ENCODE assay signal across 1 cellular context in genomic region chr5:181235689-181236366, GRCh38.
TF ChIP-seq lines count a peak whose summit lies in the region.

No MANE protein-coding gene starts in this region.

TF ChIP-seq in K562, 482 proteins besides CTCF, POLR2A, EP300 and RAD21 (continues in another document):
- no peak for TF ChIP-seq KAT2B (IDR thresholded peaks at IDR 0.05; ENCODE audit: low read depth, low read length)
- TF ChIP-seq TEAD1 (CRISPR knock-in tag; IDR thresholded peaks at IDR 0.05), result no peak
- TF ChIP-seq SRSF1 (IDR thresholded peaks at IDR 0.05; ENCODE audit: low read depth, low read length), result no peak
- TF ChIP-seq ELK3 (CRISPR knock-in tag; IDR thresholded peaks at IDR 0.05), result no peak
- no peak for TF ChIP-seq CBX5 (IDR thresholded peaks at IDR 0.05; ENCODE audit: borderline replicate concordance, low read depth)
- TF ChIP-seq ZNF639 (CRISPR knock-in tag; conservative IDR thresholded peaks at IDR 0.05 in 1 of 2, IDR thresholded peaks at IDR 0.05 in 1 of 2), result no peak
- no peak for TF ChIP-seq SNRNP70 (optimal IDR thresholded peaks at IDR 0.05; ENCODE audit: low read depth, low read length)
- no peak for TF ChIP-seq DIDO1 (tag; IDR thresholded peaks at IDR 0.05; ENCODE audit: low read depth)
- TF ChIP-seq CREM (IDR thresholded peaks at IDR 0.05; ENCODE audit: low read depth), result no peak
- no peak for TF ChIP-seq ELK1 (CRISPR knock-in tag; IDR thresholded peaks at IDR 0.05)
- no peak for TF ChIP-seq PHF8 (IDR thresholded peaks at IDR 0.05; ENCODE audit: borderline replicate concordance, low read length)
- TF ChIP-seq THAP7 (CRISPR knock-in tag; IDR thresholded peaks at IDR 0.05), result 0 out of 2 replicates have a peak, but pooled peaks have one; percentile 33
- TF ChIP-seq PHB2 (IDR thresholded peaks at IDR 0.05; ENCODE audit: low read depth), result no peak
- peak; percentile 43 for TF ChIP-seq HBP1 (CRISPR knock-in tag; IDR thresholded peaks at IDR 0.05)
- no peak for TF ChIP-seq SREBF1 (IDR thresholded peaks at IDR 0.05; ENCODE audit: borderline replicate concordance, low read depth, low read length)
- no peak for TF ChIP-seq ATF7 (IDR thresholded peaks at IDR 0.05)
- TF ChIP-seq ATF1 (CRISPR knock-in tag; IDR thresholded peaks at IDR 0.05), result no peak
- no peak for TF ChIP-seq ATF1 (tag; IDR thresholded peaks at IDR 0.05)
- no peak for TF ChIP-seq MTA1 (IDR thresholded peaks at IDR 0.05; ENCODE audit: borderline replicate concordance)
- no peak for TF ChIP-seq ZNF431 (CRISPR knock-in tag; IDR thresholded peaks at IDR 0.05)
- no peak for TF ChIP-seq ZZZ3 (IDR thresholded peaks at IDR 0.05)
- TF ChIP-seq SUPT5H (IDR thresholded peaks at IDR 0.05), result peak; percentile 90
- TF ChIP-seq POLR2AphosphoS2 (IDR thresholded peaks at IDR 0.05; ENCODE audit: low read length), result peak; percentile 99
- TF ChIP-seq ESRRB (CRISPR knock-in tag; IDR thresholded peaks at IDR 0.05; ENCODE audit: borderline replicate concordance), result no peak
- TF ChIP-seq YY1 (IDR thresholded peaks at IDR 0.05; ENCODE audit: borderline replicate concordance in 1 of 3, control insufficient read depth in 1 of 3, extremely low read depth in 1 of 3, insufficient read depth in 3 of 3, insufficient read length in 1 of 3, insufficient replicate concordance in 2 of 3, low read depth in 1 of 3, low read length in 2 of 3), result no peak
- TF ChIP-seq PML (IDR thresholded peaks at IDR 0.05; ENCODE audit: low read length), result peak; percentile 59
- TF ChIP-seq ZFP30 (CRISPR knock-in tag; IDR thresholded peaks at IDR 0.05; ENCODE audit: borderline replicate concordance), result no peak
- no peak for TF ChIP-seq ZNF347 (CRISPR knock-in tag; IDR thresholded peaks at IDR 0.05; ENCODE audit: low read depth)
- TF ChIP-seq ZNF184 (CRISPR knock-in tag; IDR thresholded peaks at IDR 0.05), result no peak
- TF ChIP-seq ZNF511 (CRISPR knock-in tag; IDR thresholded peaks at IDR 0.05), result no peak
- no peak for TF ChIP-seq ZNF707 (CRISPR knock-in tag; conservative IDR thresholded peaks at IDR 0.05)
- TF ChIP-seq NFATC3 (IDR thresholded peaks at IDR 0.05), result no peak
- no peak for TF ChIP-seq ZBTB34 (CRISPR knock-in tag; IDR thresholded peaks at IDR 0.05)
- no peak for TF ChIP-seq HDAC2 (IDR thresholded peaks at IDR 0.05)
- TF ChIP-seq EWSR1 (IDR thresholded peaks at IDR 0.05; ENCODE audit: borderline replicate concordance, low read depth, partially characterized antibody), result no peak
- TF ChIP-seq IRF2 (CRISPR knock-in tag; IDR thresholded peaks at IDR 0.05), result no peak
- no peak for TF ChIP-seq TCF7L2 (IDR thresholded peaks at IDR 0.05; ENCODE audit: low read depth, low read length)
- TF ChIP-seq PRPF4 (IDR thresholded peaks at IDR 0.05; ENCODE audit: insufficient read depth, low read depth, low read length, poor library complexity, severe bottlenecking), result no peak
- TF ChIP-seq CEBPG (CRISPR knock-in tag; IDR thresholded peaks at IDR 0.05), result no peak
- TF ChIP-seq CEBPG (tag; conservative IDR thresholded peaks at IDR 0.05 in 1 of 2, IDR thresholded peaks at IDR 0.05 in 1 of 2), result no peak
- TF ChIP-seq ZNF41 (CRISPR knock-in tag; conservative IDR thresholded peaks at IDR 0.05), result no peak
- TF ChIP-seq SOX6 (IDR thresholded peaks at IDR 0.05), result no peak
- no peak for TF ChIP-seq CBX8 (IDR thresholded peaks at IDR 0.05; ENCODE audit: borderline replicate concordance, extremely low read depth, low read depth, low read length, poor library complexity, severe bottlenecking)
- no peak for TF ChIP-seq NCOA2 (IDR thresholded peaks at IDR 0.05; ENCODE audit: partially characterized antibody in 2 of 2)
- TF ChIP-seq ZNF551 (CRISPR knock-in tag; IDR thresholded peaks at IDR 0.05), result 0 out of 2 replicates have a peak, but pooled peaks have one; percentile 5
- TF ChIP-seq ZNF316 (IDR thresholded peaks at IDR 0.05), result no peak
- no peak for TF ChIP-seq HCFC1 (IDR thresholded peaks at IDR 0.05; ENCODE audit: low read depth, low read length)
- TF ChIP-seq PTTG1 (tag; IDR thresholded peaks at IDR 0.05; ENCODE audit: low read depth), result no peak
- 0 out of 4 replicates have a peak, but pooled peaks of 1 of the 2 experiments have one; percentile 8 for TF ChIP-seq TBL1XR1 (IDR thresholded peaks at IDR 0.05; ENCODE audit: low read length in 2 of 2)
- no peak for TF ChIP-seq BACH1 (tag; IDR thresholded peaks at IDR 0.05)
- TF ChIP-seq ZNF134 (CRISPR knock-in tag; conservative IDR thresholded peaks at IDR 0.05), result no peak
- TF ChIP-seq PHF21A (IDR thresholded peaks at IDR 0.05; ENCODE audit: borderline replicate concordance, low read depth), result no peak
- TF ChIP-seq ZNF354B (CRISPR knock-in tag; IDR thresholded peaks at IDR 0.05), result no peak
- no peak for TF ChIP-seq ZNF3 (CRISPR knock-in tag; IDR thresholded peaks at IDR 0.05)
- no peak for TF ChIP-seq NR2C1 (IDR thresholded peaks at IDR 0.05)
- TF ChIP-seq NR2C1 (tag; IDR thresholded peaks at IDR 0.05), result no peak
- TF ChIP-seq CBX3 (IDR thresholded peaks at IDR 0.05; ENCODE audit: borderline replicate concordance in 1 of 2, low read length in 2 of 2), result no peak
- peak; percentile 87 for TF ChIP-seq SIRT6 (IDR thresholded peaks at IDR 0.05; ENCODE audit: low read depth, low read length)
- TF ChIP-seq HOMEZ (CRISPR knock-in tag; IDR thresholded peaks at IDR 0.05), result no peak
- TF ChIP-seq ZNF584 (CRISPR knock-in tag; IDR thresholded peaks at IDR 0.05; ENCODE audit: low read depth), result no peak
- no peak for TF ChIP-seq HDGF (IDR thresholded peaks at IDR 0.05)
- no peak for TF ChIP-seq NFE2L1 (tag; IDR thresholded peaks at IDR 0.05; ENCODE audit: borderline replicate concordance, low read depth)
- 0 out of 2 replicates have a peak, but pooled peaks have one; percentile 30 for TF ChIP-seq ZC3H4 (CRISPR knock-in tag; IDR thresholded peaks at IDR 0.05; ENCODE audit: borderline replicate concordance)
- no peak for TF ChIP-seq PCBP2 (IDR thresholded peaks at IDR 0.05; ENCODE audit: low read depth, low read length, poor library complexity, severe bottlenecking)
- TF ChIP-seq E2F8 (IDR thresholded peaks at IDR 0.05; ENCODE audit: low read depth, partially characterized antibody), result peak; percentile 39
- peak; percentile 27 for TF ChIP-seq NUFIP1 (IDR thresholded peaks at IDR 0.05; ENCODE audit: partially characterized antibody)
- TF ChIP-seq ZBTB33 (CRISPR knock-in tag; IDR thresholded peaks at IDR 0.05), result no peak
- no peak for TF ChIP-seq BHLHE40 (IDR thresholded peaks at IDR 0.05; ENCODE audit: low read length)
